26 cellular contexts compared by ENCODE assay signal in genomic region chr10:7832060-7832459, GRCh38.
"Had no signal": no experiment of that assay in that cellular context is flagged by ENCODE, and none has a peak within 500 bp of the region (broad histone marks: within the 10 kb centered on the region; RNA-seq: fewer than 3 reads in every experiment).

No MANE protein-coding gene starts in this region.

- DNase-seq: cortex of kidney; dorsolateral prefrontal cortex; effector CD4-positive, alpha-beta T cell; foreskin melanocyte; glutamatergic neuron; hypothalamus; immature natural killer cell; islet precursor cell; kidney glomerular epithelial cell; left colon; left ventricle myocardium inferior; lower lobe of right lung; naive thymus-derived CD8-positive, alpha-beta T cell; occipital lobe; ovary; psoas muscle; right cardiac atrium; spleen; stimulated activated CD4-positive, alpha-beta T cell treated with anti-CD3 and anti-CD28 coated beads, Interleukin-4, amount 100 ng/mL, for 4 hours; stimulated activated naive CD8-positive, alpha-beta T cell treated with anti-CD3 and anti-CD28 coated beads, Interleukin-15, Interleukin-2, amounts not matched to agents 100 U/mL and 50 U/mL, for 24 hours; substantia nigra; upper lobe of left lung had no signal

- H3K27me3 Mint-ChIP-seq: naive thymus-derived CD8-positive, alpha-beta T cell; stimulated activated memory B cell treated with anti-CD40 and anti-IgM and Interleukin-4, amounts not matched to agents 10 μg/mL and 1 μg/mL and 100 μg/mL, for 72 hours had no signal

- ATAC-seq: left colon; lower lobe of right lung; naive thymus-derived CD8-positive, alpha-beta T cell; psoas muscle; right cardiac atrium; stimulated activated memory B cell treated with anti-CD40 and anti-IgM and Interleukin-4, amounts not matched to agents 10 μg/mL and 1 μg/mL and 100 μg/mL, for 72 hours; stimulated activated naive CD8-positive, alpha-beta T cell treated with anti-CD3 and anti-CD28 coated beads, Interleukin-15, Interleukin-2, amounts not matched to agents 100 U/mL and 50 U/mL, for 24 hours had no signal

- H3K9me3 ChIP-seq: left ventricle myocardium inferior, lower lobe of right lung, ovary, psoas muscle, spleen, thoracic aorta, tibial nerve, upper lobe of left lung had no signal

- H3K4me1 ChIP-seq: lower lobe of right lung had no signal

- H3K27me3 ChIP-seq: dorsolateral prefrontal cortex, ovary, spleen, tibial nerve, upper lobe of left lung had no signal

- H3K27ac Mint-ChIP-seq: immature natural killer cell; stimulated activated memory B cell treated with anti-CD40 and anti-IgM and Interleukin-4, amounts not matched to agents 10 μg/mL and 1 μg/mL and 100 μg/mL, for 72 hours had no signal

- H3K9me3 Mint-ChIP-seq: immature natural killer cell; naive thymus-derived CD8-positive, alpha-beta T cell; stimulated activated memory B cell treated with anti-CD40 and anti-IgM and Interleukin-4, amounts not matched to agents 10 μg/mL and 1 μg/mL and 100 μg/mL, for 72 hours had no signal

- H3K4me3 ChIP-seq: dorsolateral prefrontal cortex, left ventricle myocardium inferior, lower lobe of right lung, ovary, psoas muscle, skin epidermis, spleen, thoracic aorta, tibial nerve, upper lobe of left lung had no signal

- H3K27ac ChIP-seq: dorsolateral prefrontal cortex, left ventricle myocardium inferior, lower lobe of right lung, ovary, psoas muscle, skin epidermis, spleen, thoracic aorta, tibial nerve, upper lobe of left lung had no signal

- H3K36me3 ChIP-seq: left ventricle myocardium inferior, ovary, thoracic aorta had no signal

- H3K4me3 Mint-ChIP-seq: immature natural killer cell; naive thymus-derived CD8-positive, alpha-beta T cell; stimulated activated memory B cell treated with anti-CD40 and anti-IgM and Interleukin-4, amounts not matched to agents 10 μg/mL and 1 μg/mL and 100 μg/mL, for 72 hours had no signal
